ENCODE assay signal across 22 cellular contexts in the genomic region with DNA sequence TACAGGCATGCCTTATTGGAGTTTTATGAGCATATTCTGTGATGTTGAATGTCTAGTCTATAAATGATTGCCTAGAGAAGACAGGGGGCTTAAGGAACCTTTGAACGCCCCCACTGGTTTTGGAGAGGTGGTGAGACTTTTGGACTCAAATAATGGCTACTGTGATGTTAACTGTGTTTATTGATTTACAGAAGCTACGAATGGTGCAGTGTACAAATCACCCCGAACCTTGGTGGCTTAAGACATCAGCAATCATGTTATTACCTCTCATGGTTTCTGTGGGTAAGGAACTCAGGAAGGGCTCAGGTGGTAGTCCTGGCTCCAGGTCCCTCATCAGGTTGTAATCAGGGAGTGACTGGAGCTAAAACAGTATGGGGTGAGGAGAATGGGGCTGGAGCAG. TPM values are rescaled to one million over a fixed set of nuclear protein-coding genes. Genes with fewer than 3 reads are reported as not detected.
DNase-seq lines count a peak whose midpoint lies in the region; ATAC-seq, FAIRE-seq and TF ChIP-seq lines count a peak whose summit lies in the region.
"Had no signal": no experiment of that assay in that cellular context is flagged by ENCODE, and none has a peak within 500 bp of the region (broad histone marks: within the 10 kb centered on the region; RNA-seq: fewer than 3 reads in every experiment).

No MANE protein-coding gene starts in this region.

- no peaks in the 10 kb centered on the region for H3K23me2 ChIP-seq in H1 (ENCODE audit: low read depth, low read length)

- H3K36me3 ChIP-seq in HepG2 (replicated peaks in 1 of 2; ENCODE audit: control insufficient read depth in 1 of 2, insufficient read depth in 2 of 2, low read length in 2 of 2) (no peaks in the 10 kb centered on the region), right lobe of liver (no peaks in the 10 kb centered on the region), H1 (ENCODE audit: control insufficient read depth in 2 of 4, insufficient read depth in 4 of 4, low read length in 3 of 4) (no peaks in the 10 kb centered on the region)
- no peaks in the 10 kb centered on the region for H3K36me3 ChIP-seq in CD8-positive, alpha-beta memory T cell (ENCODE audit: insufficient read depth, low read length)

- H2BK5ac ChIP-seq in H1 (ENCODE audit: low read depth, low read length): no peak overlapping the region

- DNase-seq in HepG2 (ENCODE audit: low spot score) (no peak), right lobe of liver (no peak), H1 (ENCODE audit: low read depth in 1 of 2, low spot score in 2 of 2) (no peak), medulla oblongata (ENCODE audit: extremely low spot score) (no peak), KBM-7 (no peak)
- no peak for DNase-seq in CD8-positive, alpha-beta memory T cell
- DNase-seq: 8988T; ACHN; CD4-positive, CD25-positive, alpha-beta regulatory T cell; CD8-positive, alpha-beta T cell; DMS 273 treated with DMSO at 0.1 percent for 48 hours; DMS79; GOT3; H7; HCEC 1CT had no signal

- peaks cover 8% of the 10 kb centered on the region for H3K27me3 Mint-ChIP-seq in nephron (ENCODE audit: low read depth)
- H3K27me3 Mint-ChIP-seq in CD8-positive, alpha-beta memory T cell: peaks cover 0 to 1% of the 10 kb centered on the region in 2 donors
- H3K27me3 Mint-ChIP-seq: CD4-positive, CD25-positive, alpha-beta regulatory T cell had no signal

- H3K4me1 ChIP-seq in HepG2 (ENCODE audit: insufficient read depth, low read length) (peaks cover 23% of the 10 kb centered on the region), right lobe of liver (peaks cover 0 to 4% (median 0%) of the 10 kb centered on the region in 4 donors), H1 (replicated peaks in 1 of 4; ENCODE audit: control insufficient read depth in 3 of 4, insufficient read depth in 4 of 4, low read length in 3 of 4) (peaks cover 0 to 8% (median 3%) of the 10 kb centered on the region in 4 experiments; a peak in 4 of 7 replicates)
- no peaks in the 10 kb centered on the region for H3K4me1 ChIP-seq in CD8-positive, alpha-beta memory T cell (ENCODE audit: insufficient read depth, low read length)
- H3K4me1 ChIP-seq: A549 had no signal

- no peak overlapping the region for H4K91ac ChIP-seq in H1 (replicated peaks; ENCODE audit: insufficient read length, low read length)

- TF ChIP-seq EP300 in HepG2 (IDR thresholded peaks at IDR 0.05; ENCODE audit: low read depth in 2 of 2, low read length in 2 of 2) (no peak), HepG2 (CRISPR knock-in tag; IDR thresholded peaks at IDR 0.05; ENCODE audit: borderline replicate concordance) (no peak), H1 (IDR thresholded peaks at IDR 0.05; ENCODE audit: borderline replicate concordance in 1 of 2, low read depth in 2 of 2, low read length in 2 of 2) (no peak)

- H3K79me1 ChIP-seq in H1 (ENCODE audit: low read depth, low read length): no peaks in the 10 kb centered on the region

- in situ Hi-C loops in HepG2 (cut with HindIII; ENCODE audit: extremely low pct_ligation_motif_present, low pct_unique_long_range_greater_than_20kb): no loop called here
- in situ Hi-C loops in KBM-7 (cut with MboI; ENCODE audit: low pct_unique_long_range_greater_than_20kb, low sequenced_read_pairs): no loop called here

- H3K79me2 ChIP-seq in HepG2 (ENCODE audit: insufficient read depth, low read length): no peaks in the 10 kb centered on the region
- H3K79me2 ChIP-seq in H1 (ENCODE audit: control insufficient read depth in 1 of 2, insufficient read depth in 2 of 2, low read length in 2 of 2): no peaks in the 10 kb centered on the region

- TF ChIP-seq POLR2A in HepG2 (IDR thresholded peaks at IDR 0.05; ENCODE audit: insufficient read depth in 1 of 2, low read depth in 2 of 2, low read length in 2 of 2) (no peak), right lobe of liver (IDR thresholded peaks at IDR 0.05) (no peak), H1 (IDR thresholded peaks at IDR 0.05; ENCODE audit: control extremely low read depth in 1 of 2, low read depth in 2 of 2, low read length in 2 of 2) (no peak)

- H3K9me3 ChIP-seq in HepG2 (ENCODE audit: low read length) (no peaks in the 10 kb centered on the region), right lobe of liver (no peaks in the 10 kb centered on the region), H1 (ENCODE audit: insufficient read depth in 2 of 2, low read depth in 1 of 2, low read length in 1 of 2) (no peaks in the 10 kb centered on the region)
- no peaks in the 10 kb centered on the region for H3K9me3 ChIP-seq in CD8-positive, alpha-beta memory T cell (ENCODE audit: low read length)
- H3K9me3 ChIP-seq: A549 had no signal

- no peak overlapping the region for H3K56ac ChIP-seq in H1 (replicated peaks; ENCODE audit: insufficient read length, low read depth, low read length)

- H3K23ac ChIP-seq in H1 (ENCODE audit: insufficient read length): no peak overlapping the region

- H3K18ac ChIP-seq in H1 (ENCODE audit: extremely low read depth, low read length): no peak overlapping the region

- intact Hi-C loops in HepG2 (cut with micrococcal nuclease; ENCODE audit: unreplicated experiment): no loop called here
- intact Hi-C loops in right lobe of liver (cut with DNase I): no loop called here

- no peak overlapping the region for H2BK20ac ChIP-seq in H1 (ENCODE audit: low read length)

- no peak overlapping the region for H3K4me3 Mint-ChIP-seq in nephron
- no peak overlapping the region for H3K4me3 Mint-ChIP-seq in CD8-positive, alpha-beta memory T cell
- H3K4me3 Mint-ChIP-seq: CD8-positive, alpha-beta T cell had no signal

- no peak overlapping the region for H2BK15ac ChIP-seq in H1 (ENCODE audit: low read length)

- peaks cover 15% of the 10 kb centered on the region for H3K4me1 Mint-ChIP-seq in nephron
- H3K4me1 Mint-ChIP-seq in CD8-positive, alpha-beta memory T cell: no peaks in the 10 kb centered on the region
- H3K4me1 Mint-ChIP-seq: CD4-positive, CD25-positive, alpha-beta regulatory T cell had no signal

- no peak overlapping the region; the same call in 1 of the 2 replicates for H4K8ac ChIP-seq in H1 (ENCODE audit: extremely low read depth, insufficient read depth, low read length)

- peak overlapping the region; percentile 10 to 96 (median 73) for H3K27ac Mint-ChIP-seq in nephron
- H3K27ac Mint-ChIP-seq in CD8-positive, alpha-beta memory T cell: no peak overlapping the region
- H3K27ac Mint-ChIP-seq: CD4-positive, CD25-positive, alpha-beta regulatory T cell; CD8-positive, alpha-beta T cell had no signal

- H2BK120ac ChIP-seq in H1 (replicated peaks; ENCODE audit: low read depth, low read length): no peak overlapping the region

- BruUV-seq in HepG2 (replicated peaks; lab: Mats Ljungman, UMichigan): no TSS peak

- H3K9ac ChIP-seq in HepG2 (ENCODE audit: insufficient read depth, low read depth, low read length) (no peak overlapping the region), H1 (replicated peaks in 1 of 4; ENCODE audit: extremely low read depth in 1 of 4, low read depth in 3 of 4, low read length in 3 of 4) (no peak overlapping the region)

- CTCF ChIA-PET in HepG2 (lab: Yijun Ruan, JAX; ENCODE audit: low intra/inter-chr PET ratio, low total read pairs) (no interaction called here), H1 (lab: Charles Lee; ENCODE audit: partially characterized antibody) (interaction anchor here (1.1 to 1.4 kb wide), 3 partner anchors 9 to 30 kb away, joined by 3 to 4 read pairs (median 4); no protein-coding TSS in a partner anchor)
- CTCF ChIA-PET in CD8-positive, alpha-beta memory T cell (lab: Charles Lee): interaction anchor here (1.6 kb wide), 1 partner anchor 11 kb away, joined by 3 read pairs; no protein-coding TSS in a partner anchor

- no peak overlapping the region for H3K27ac ChIP-seq in HepG2 (ENCODE audit: extremely low read length, insufficient read depth, low read length)
- H3K27ac ChIP-seq in right lobe of liver: no peak overlapping the region
- no peak overlapping the region for H3K27ac ChIP-seq in H1 (ENCODE audit: low read depth, low read length)
- no peak overlapping the region for H3K27ac ChIP-seq in CD8-positive, alpha-beta memory T cell (ENCODE audit: low read depth, low read length)
- H3K27ac ChIP-seq: A549, C4-2B had no signal

- no peak overlapping the region for H4K5ac ChIP-seq in H1 (ENCODE audit: insufficient read length, low read depth, low read length)

- TF ChIP-seq RAD21 in HepG2 (CRISPR knock-in tag; IDR thresholded peaks at IDR 0.05) (no peak), H1 (IDR thresholded peaks at IDR 0.05 in 1 of 2, conservative IDR thresholded peaks at IDR 0.05 in 1 of 2; ENCODE audit: low read depth in 2 of 2, low read length in 2 of 2) (no peak)

- WGBS in HepG2 (ENCODE audit: low lambda C conversion rate): 10% methylated on average over 3 of the region's 3 CpGs
- 35% methylated on average over 3 of the region's 3 CpGs for WGBS in right lobe of liver (ENCODE audit: insufficient coverage, low coverage, low lambda C conversion rate, missing lambda C conversion rate)
- WGBS in H1 (ENCODE audit: extremely low coverage in 1 of 2, insufficient coverage in 1 of 2, insufficient read length in 1 of 2, insufficient replicate concordance in 2 of 2, low coverage in 1 of 2, low lambda C conversion rate in 2 of 2, missing lambda C conversion rate in 1 of 2), 2 experiments: 95% methylated on average over 3 of the region's 3 CpGs; no CpG with 5 or more reads in 1 of the 2 experiments

- POLR2A ChIA-PET in HepG2 (lab: Yijun Ruan, JAX) (no interaction called here), H1 (lab: Charles Lee; ENCODE audit: partially characterized antibody) (no interaction called here)
- POLR2A ChIA-PET in CD8-positive, alpha-beta memory T cell (lab: Charles Lee): no interaction called here

- H2BK12ac ChIP-seq in H1 (ENCODE audit: low read depth, low read length): peak overlapping the region; percentile 87; the same call in 1 of the 2 replicates

- no peaks in the 10 kb centered on the region for H3K9me3 Mint-ChIP-seq in nephron
- no peaks in the 10 kb centered on the region for H3K9me3 Mint-ChIP-seq in CD8-positive, alpha-beta memory T cell
- H3K9me3 Mint-ChIP-seq: CD4-positive, CD25-positive, alpha-beta regulatory T cell; CD8-positive, alpha-beta T cell had no signal

- H2AK5ac ChIP-seq in H1 (ENCODE audit: low read depth, low read length): no peak overlapping the region

- ATAC-seq in HepG2 (peak; percentile 62), right lobe of liver (no peak)
- ATAC-seq: A549; CD8-positive, alpha-beta T cell had no signal

- H3K14ac ChIP-seq in H1 (ENCODE audit: insufficient read length): no peak overlapping the region

- no peak for TF ChIP-seq CTCF in HepG2 (CRISPR knock-in tag; IDR thresholded peaks at IDR 0.05)
- no peak for TF ChIP-seq CTCF in right lobe of liver (IDR thresholded peaks at IDR 0.05)
- TF ChIP-seq CTCF in H1 (IDR thresholded peaks at IDR 0.05; ENCODE audit: control extremely low read depth in 1 of 3, insufficient read depth in 1 of 3, low read depth in 1 of 3, low read length in 3 of 3): no peak
- TF ChIP-seq CTCF in nephron (IDR thresholded peaks at IDR 0.05; ENCODE audit: unreplicated experiment in 3 of 3): no peak

- H3K27me3 ChIP-seq in HepG2 (ENCODE audit: control insufficient read depth in 1 of 2, insufficient read depth in 2 of 2, low read length in 2 of 2) (no peaks in the 10 kb centered on the region), right lobe of liver (no peaks in the 10 kb centered on the region), H1 (replicated peaks in 1 of 4; ENCODE audit: control insufficient read depth in 3 of 4, extremely low read depth in 1 of 4, insufficient read depth in 3 of 4, low read length in 3 of 4) (no peaks in the 10 kb centered on the region)
- no peaks in the 10 kb centered on the region for H3K27me3 ChIP-seq in CD8-positive, alpha-beta memory T cell (ENCODE audit: insufficient read depth, low read length, poor library complexity, severe bottlenecking)

- peak overlapping the region; percentile 23; the same call in 1 of the 2 replicates for H3K4me2 ChIP-seq in HepG2 (ENCODE audit: low read depth, low read length)
- no peak overlapping the region for H3K4me2 ChIP-seq in H1 (ENCODE audit: insufficient read depth in 1 of 2, low read depth in 2 of 2, low read length in 2 of 2)
- H3K4me2 ChIP-seq: A549 had no signal

- no peaks in the 10 kb centered on the region for H4K20me1 ChIP-seq in HepG2 (ENCODE audit: insufficient read depth, low read length)
- H4K20me1 ChIP-seq in H1 (replicated peaks in 1 of 2; ENCODE audit: control insufficient read depth in 1 of 2, insufficient read depth in 2 of 2, low read length in 2 of 2): no peaks in the 10 kb centered on the region

- no peak overlapping the region for H2AFZ ChIP-seq in HepG2 (ENCODE audit: low read length)
- no peak overlapping the region for H2AFZ ChIP-seq in H1 (ENCODE audit: low read length)

- H3K4me3 ChIP-seq in HepG2 (replicated peaks in 1 of 3; ENCODE audit: insufficient read depth in 1 of 3, low read depth in 2 of 3, low read length in 3 of 3) (no peak overlapping the region), right lobe of liver (no peak overlapping the region), H1 (ENCODE audit: extremely low read depth in 1 of 4, insufficient read depth in 2 of 4, low read depth in 3 of 4, low read length in 4 of 4) (no peak overlapping the region)
- H3K4me3 ChIP-seq in CD8-positive, alpha-beta memory T cell (ENCODE audit: low read length): no peak overlapping the region
- H3K4me3 ChIP-seq: A549 had no signal

- FAIRE-seq in HepG2 (lab: Jason Lieb, UNC): no peak
- FAIRE-seq in H1 (lab: Jason Lieb, UNC): no peak
- FAIRE-seq: A549, D721Med, GM12892 had no signal

- no peaks in the 10 kb centered on the region for H3K36me3 Mint-ChIP-seq in nephron (ENCODE audit: low read depth)
- no peaks in the 10 kb centered on the region for H3K36me3 Mint-ChIP-seq in CD8-positive, alpha-beta memory T cell
- H3K36me3 Mint-ChIP-seq: CD4-positive, CD25-positive, alpha-beta regulatory T cell; CD8-positive, alpha-beta T cell had no signal

- no peak overlapping the region for H3K4ac ChIP-seq in H1 (replicated peaks; ENCODE audit: insufficient read length, low read depth, low read length)

RNA-seq across cellular contexts. Expression of a gene that starts 33.3 kb away (rescaled TPM):
- total RNA-seq in HepG2 (2016; rRNA removed; fragmentation: Illumina TruSeq; extraction: Trizol) (0.02 TPM in 1 of 2 replicates, not detected in the other), right lobe of liver (1 to 10 TPM in 3 of 6 experiments, under 1 TPM in 3; 0.17 to 5.3 (median 0.96) TPM)
- total RNA-seq in HepG2 (2016; cell fraction: cytosol; rRNA removed; fragmentation: Illumina TruSeq; extraction: Trizol; ENCODE audit: low read depth): not detected in 2 replicates
- 0.06 TPM in 1 of 2 replicates, not detected in the other for total RNA-seq in HepG2 (2016; cell fraction: insoluble cytoplasmic fraction; rRNA removed; fragmentation: Illumina TruSeq; extraction: Trizol)
- not detected in 2 replicates for total RNA-seq in HepG2 (2016; cell fraction: membrane; rRNA removed; fragmentation: Illumina TruSeq; extraction: Trizol)
- not detected in 2 replicates for total RNA-seq in HepG2 (2016; cell fraction: nucleus; rRNA removed; fragmentation: Illumina TruSeq; extraction: Trizol)
- polyA plus RNA-seq in HepG2 (2011; rRNA removed) (0.17 and 0.26 TPM in 2 replicates), H1 (2011; rRNA removed) (1.6 and 1.8 TPM in 2 replicates)
- polyA plus RNA-seq in HepG2 (2011; cell fraction: cytosol; rRNA removed): 0.32 and 0.43 TPM in 2 replicates
- polyA plus RNA-seq in HepG2 (2011; cell fraction: nucleus; rRNA removed): 0.11 and 0.14 TPM in 2 replicates
- polyA plus RNA-seq in HepG2 (2012): 0.08 and 0.09 TPM in 2 replicates
- polyA plus RNA-seq in HepG2 (2016; cell fraction: cytosol; fragmentation: Illumina TruSeq; extraction: Trizol; ENCODE audit: low read depth): not detected in 2 replicates
- not detected in 2 replicates for polyA plus RNA-seq in HepG2 (2016; cell fraction: insoluble cytoplasmic fraction; fragmentation: Illumina TruSeq; extraction: Trizol; ENCODE audit: low read depth)
- polyA plus RNA-seq in HepG2 (2016; cell fraction: membrane; fragmentation: Illumina TruSeq; extraction: Trizol; ENCODE audit: low read depth): not detected in 2 replicates
- not detected in 2 replicates for polyA plus RNA-seq in HepG2 (2016; cell fraction: nucleus; fragmentation: Illumina TruSeq; extraction: Trizol; ENCODE audit: insufficient read depth, low read depth)
- polyA minus RNA-seq in HepG2 (2011; rRNA and poly(A)+ RNA removed; ENCODE audit: low replicate concordance): 0.80 TPM in 1 of 2 replicates, not detected in the other
- 0.20 TPM in 1 of 2 replicates, not detected in the other for polyA minus RNA-seq in HepG2 (2011; cell fraction: cytosol; rRNA and poly(A)+ RNA removed)
- polyA minus RNA-seq in HepG2 (2011; cell fraction: nucleus; rRNA and poly(A)+ RNA removed): 0.13 TPM in 1 of 2 replicates, not detected in the other
- 1.1 TPM in 2 replicates for total RNA-seq in H1 (2021; fragmentation: NEBNext Ultra II Directional; extraction: Animal tissue kit (Norgen Biotek cat#: 25700))
- 1.9 TPM for polyA plus RNA-seq in H1 (2011; cell fraction: cytosol; rRNA removed)
- polyA plus RNA-seq in H1 (2011; cell fraction: nucleus; rRNA removed): 1.1 TPM
- 1.1 to 1.9 TPM (median 1.8 TPM) in 4 replicates for polyA plus RNA-seq in H1 (2012, experiment 1 of 2)
- 1.5 TPM for polyA plus RNA-seq in H1 (2012, experiment 2 of 2)
- polyA plus RNA-seq in H1 (2013, experiment 1 of 2): 0.89 TPM
- polyA plus RNA-seq in H1 (2013, experiment 2 of 2): 1.1 TPM
- polyA minus RNA-seq in H1 (2011; rRNA and poly(A)+ RNA removed): 0.98 and 1.2 TPM in 2 replicates
- polyA minus RNA-seq in H1 (2011; cell fraction: cytosol; rRNA and poly(A)+ RNA removed): 0.88 TPM
- 0.20 TPM for polyA minus RNA-seq in H1 (2011; cell fraction: nucleus; rRNA and poly(A)+ RNA removed)
- under 1 TPM; 0.11 TPM for total RNA-seq in CD8-positive, alpha-beta memory T cell
- polyA plus RNA-seq in CD8-positive, alpha-beta memory T cell: not detected
- total RNA-seq: CD4-positive, CD25-positive, alpha-beta regulatory T cell; CD8-positive, alpha-beta T cell; G401 had no signal
- polyA plus RNA-seq: CD4-positive, CD25-positive, alpha-beta regulatory T cell had no signal

RNA-seq across cellular contexts. Expression of a gene that starts 50.7 kb away (rescaled TPM):
- total RNA-seq in HepG2 (2016; rRNA removed; fragmentation: Illumina TruSeq; extraction: Trizol): 0.49 and 1.1 TPM in 2 replicates
- not detected in 2 replicates for total RNA-seq in HepG2 (2016; cell fraction: cytosol; rRNA removed; fragmentation: Illumina TruSeq; extraction: Trizol; ENCODE audit: low read depth)
- 0.34 and 1.1 TPM in 2 replicates for total RNA-seq in HepG2 (2016; cell fraction: insoluble cytoplasmic fraction; rRNA removed; fragmentation: Illumina TruSeq; extraction: Trizol)
- 0.15 and 0.17 TPM in 2 replicates for total RNA-seq in HepG2 (2016; cell fraction: membrane; rRNA removed; fragmentation: Illumina TruSeq; extraction: Trizol)
- 0.68 and 1.3 TPM in 2 replicates for total RNA-seq in HepG2 (2016; cell fraction: nucleus; rRNA removed; fragmentation: Illumina TruSeq; extraction: Trizol)
- polyA plus RNA-seq in HepG2 (2011; rRNA removed): 1.8 and 3.8 TPM in 2 replicates
- polyA plus RNA-seq in HepG2 (2011; cell fraction: cytosol; rRNA removed): 1.5 and 1.7 TPM in 2 replicates
- polyA plus RNA-seq in HepG2 (2011; cell fraction: nucleus; rRNA removed): 3.5 and 4.1 TPM in 2 replicates
- 3.9 and 5.5 TPM in 2 replicates for polyA plus RNA-seq in HepG2 (2012)
- polyA plus RNA-seq in HepG2 (2016; cell fraction: cytosol; fragmentation: Illumina TruSeq; extraction: Trizol; ENCODE audit: low read depth): 0.06 and 0.21 TPM in 2 replicates
- polyA plus RNA-seq in HepG2 (2016; cell fraction: insoluble cytoplasmic fraction; fragmentation: Illumina TruSeq; extraction: Trizol; ENCODE audit: low read depth): 0.59 and 0.69 TPM in 2 replicates
- polyA plus RNA-seq in HepG2 (2016; cell fraction: membrane; fragmentation: Illumina TruSeq; extraction: Trizol; ENCODE audit: low read depth): 0.15 and 0.25 TPM in 2 replicates
- polyA plus RNA-seq in HepG2 (2016; cell fraction: nucleus; fragmentation: Illumina TruSeq; extraction: Trizol; ENCODE audit: insufficient read depth, low read depth): 2.0 and 2.7 TPM in 2 replicates
- 2.4 TPM in 1 of 2 replicates, not detected in the other for polyA minus RNA-seq in HepG2 (2011; rRNA and poly(A)+ RNA removed; ENCODE audit: low replicate concordance)
- 0.53 and 1.3 TPM in 2 replicates for polyA minus RNA-seq in HepG2 (2011; cell fraction: cytosol; rRNA and poly(A)+ RNA removed)
- polyA minus RNA-seq in HepG2 (2011; cell fraction: nucleus; rRNA and poly(A)+ RNA removed): 2.1 and 2.9 TPM in 2 replicates
- total RNA-seq in right lobe of liver: 10 to 100 TPM in 4 of 6 experiments, 1 to 10 TPM in 2; 2.9 to 30.7 (median 16.5) TPM
- 0.25 TPM in 1 of 2 replicates, not detected in the other for total RNA-seq in H1 (2021; fragmentation: NEBNext Ultra II Directional; extraction: Animal tissue kit (Norgen Biotek cat#: 25700))
- 0.14 and 0.27 TPM in 2 replicates for polyA plus RNA-seq in H1 (2011; rRNA removed)
- polyA plus RNA-seq in H1 (2011; cell fraction: cytosol; rRNA removed): 0.10 TPM
- polyA plus RNA-seq in H1 (2011; cell fraction: nucleus; rRNA removed): 0.14 TPM
- polyA plus RNA-seq in H1 (2012, experiment 1 of 2): 0.12 to 0.24 TPM (median 0.13 TPM) in 3 of 4 replicates, not detected in the other
- not detected for polyA plus RNA-seq in H1 (2012, experiment 2 of 2)
- polyA plus RNA-seq in H1 (2013, experiment 1 of 2): 0.08 TPM
- polyA plus RNA-seq in H1 (2013, experiment 2 of 2): 0.06 TPM
- 0.13 and 0.27 TPM in 2 replicates for polyA minus RNA-seq in H1 (2011; rRNA and poly(A)+ RNA removed)
- polyA minus RNA-seq in H1 (2011; cell fraction: cytosol; rRNA and poly(A)+ RNA removed): not detected
- polyA minus RNA-seq in H1 (2011; cell fraction: nucleus; rRNA and poly(A)+ RNA removed): not detected
- under 1 TPM; 0.28 to 0.29 TPM for total RNA-seq in CD8-positive, alpha-beta memory T cell
- 1.2 TPM for polyA plus RNA-seq in CD8-positive, alpha-beta memory T cell
- total RNA-seq: Daoy, G401 had no signal
- polyA plus RNA-seq: A549 had no signal

Comparison
In these comparisons a context has a peak if more than half of its experiments do, and no peak if none do; other contexts are left out.
1. H3K27ac Mint-ChIP-seq: peak in nephron (3 of 3); none in CD8-positive, alpha-beta memory T cell (0 of 8).